9 cellular contexts compared by ENCODE assay signal in genomic region chr11:35842958-35843357, GRCh38.
"Had no signal": no experiment of that assay in that cellular context is flagged by ENCODE, and none has a peak within 500 bp of the region (broad histone marks: within the 10 kb centered on the region; RNA-seq: fewer than 3 reads in every experiment).

No MANE protein-coding gene starts in this region.

- H3K4me3 Mint-ChIP-seq: HFFc6, IgD-negative memory B cell had no signal

- H3K27ac Mint-ChIP-seq: HFFc6, IgD-negative memory B cell had no signal

- H3K36me3 ChIP-seq: HAP-1 had no signal

- ATAC-seq: HCT116, HepG2 had no signal

- FAIRE-seq: HepG2 had no signal

- DNase-seq: GM23248, GOT3, H7, HFFc6 had no signal

- H3K27ac ChIP-seq: GM23248, HL-60 had no signal

- H3K4me1 Mint-ChIP-seq: IgD-negative memory B cell had no signal

- H3K4me3 ChIP-seq: GM23248, HAP-1 had no signal
